Comparison of ENCODE assay signal across 1 cellular context in genomic region chr21:45741691-45742090, GRCh38.
TF ChIP-seq lines count a peak whose summit lies in the region.

No MANE protein-coding gene starts in this region.

TF ChIP-seq in IMR-90, 13 proteins besides CTCF, POLR2A, EP300 and RAD21 (continued from another document):
- no peak for TF ChIP-seq ELK1 (IDR thresholded peaks at IDR 0.05; ENCODE audit: borderline replicate concordance, low read depth, low read length)
- no peak for TF ChIP-seq RFX5 (IDR thresholded peaks at IDR 0.05; ENCODE audit: low read depth, low read length)
